Comparison of ENCODE assay signal across 26 cellular contexts in genomic region chr4:6104541-6105130, GRCh38.
A peak's percentile ranks its signal among the peaks of the same experiment; 100 is the strongest.
DNase-seq lines count a peak whose midpoint lies in the region; ATAC-seq, FAIRE-seq and TF ChIP-seq lines count a peak whose summit lies in the region.
"Had no signal": no experiment of that assay in that cellular context is flagged by ENCODE, and none has a peak within 500 bp of the region (broad histone marks: within the 10 kb centered on the region; RNA-seq: fewer than 3 reads in every experiment).

No MANE protein-coding gene starts in this region.

- H3K27ac Mint-ChIP-seq in natural killer cell treated with Interleukin-12 subunit alpha and Interleukin-12 subunit beta and Interleukin-15 and Interleukin-18, amount 100 ng/mL, for 72 hours = no peak overlapping the region
- H3K27ac Mint-ChIP-seq in natural killer cell = no peak overlapping the region

- H3K9me3 ChIP-seq in H1 (ENCODE audit: insufficient read depth in 2 of 2, low read depth in 1 of 2, low read length in 1 of 2) = peaks cover 0 to 5% of the 10 kb centered on the region in 2 experiments; a peak in 1 of 4 replicates
- H3K9me3 ChIP-seq in mucosa of descending colon = no peaks in the 10 kb centered on the region
- H3K9me3 ChIP-seq: A549, Caco-2, SJSA1 had no signal

- no peak overlapping the region for H3K14ac ChIP-seq in H1 (ENCODE audit: insufficient read length)

- H3K23me2 ChIP-seq in H1 (ENCODE audit: low read depth, low read length) = no peaks in the 10 kb centered on the region

- H4K20me1 ChIP-seq in H1 (replicated peaks in 1 of 2; ENCODE audit: control insufficient read depth in 1 of 2, insufficient read depth in 2 of 2, low read length in 2 of 2) = no peaks in the 10 kb centered on the region

- H3K79me1 ChIP-seq in H1 (ENCODE audit: low read depth, low read length) = no peaks in the 10 kb centered on the region

- H4K91ac ChIP-seq in H1 (replicated peaks; ENCODE audit: insufficient read length, low read length) = no peak overlapping the region

- peaks cover 3 to 14% (median 7%) of the 10 kb centered on the region in 4 experiments; a peak in 6 of 7 replicates for H3K4me1 ChIP-seq in H1 (replicated peaks in 1 of 4; ENCODE audit: control insufficient read depth in 3 of 4, insufficient read depth in 4 of 4, low read length in 3 of 4)
- H3K4me1 ChIP-seq in mucosa of descending colon (ENCODE audit: low read depth) = no peaks in the 10 kb centered on the region
- H3K4me1 ChIP-seq: A549, Caco-2, SJSA1 had no signal

- intact Hi-C loops in natural killer cell (cut with micrococcal nuclease) = no loop called here
- intact Hi-C loops in mucosa of descending colon (cut with DNase I, micrococcal nuclease) = no loop called here

- H3K56ac ChIP-seq in H1 (replicated peaks; ENCODE audit: insufficient read length, low read depth, low read length) = no peak overlapping the region

- no peaks in the 10 kb centered on the region for H3K9me3 Mint-ChIP-seq in natural killer cell treated with Interleukin-12 subunit alpha and Interleukin-12 subunit beta and Interleukin-15 and Interleukin-18, amount 100 ng/mL, for 72 hours
- no peaks in the 10 kb centered on the region for H3K9me3 Mint-ChIP-seq in natural killer cell

- no peak for TF ChIP-seq CTCF in natural killer cell (IDR thresholded peaks at IDR 0.05)
- TF ChIP-seq CTCF in H1 (IDR thresholded peaks at IDR 0.05; ENCODE audit: control extremely low read depth in 1 of 3, insufficient read depth in 1 of 3, low read depth in 1 of 3, low read length in 3 of 3) = no peak
- TF ChIP-seq CTCF in mucosa of descending colon (IDR thresholded peaks at IDR 0.05) = no peak
- no peak for TF ChIP-seq CTCF in brain microvascular endothelial cell (IDR thresholded peaks at IDR 0.05; ENCODE audit: low read depth, low read length, missing control alignments)

- H3K4me2 ChIP-seq in H1 (ENCODE audit: insufficient read depth in 1 of 2, low read depth in 2 of 2, low read length in 2 of 2) = peak overlapping the region; percentile 9 to 29; a peak in 2 of 4 replicates
- H3K4me2 ChIP-seq: A549 had no signal

- no peak overlapping the region for H3K4me3 Mint-ChIP-seq in natural killer cell treated with Interleukin-12 subunit alpha and Interleukin-12 subunit beta and Interleukin-15 and Interleukin-18, amount 100 ng/mL, for 72 hours
- no peak overlapping the region for H3K4me3 Mint-ChIP-seq in natural killer cell
- H3K4me3 Mint-ChIP-seq: CD4-positive, alpha-beta memory T cell had no signal

- no peak overlapping the region for H2BK120ac ChIP-seq in H1 (replicated peaks; ENCODE audit: low read depth, low read length)

- no peak overlapping the region for H2AFZ ChIP-seq in H1 (ENCODE audit: low read length)

- no peak for TF ChIP-seq RAD21 in H1 (IDR thresholded peaks at IDR 0.05 in 1 of 2, conservative IDR thresholded peaks at IDR 0.05 in 1 of 2; ENCODE audit: low read depth in 2 of 2, low read length in 2 of 2)

- no peak overlapping the region for H3K18ac ChIP-seq in H1 (ENCODE audit: extremely low read depth, low read length)

- no peak overlapping the region for H3K23ac ChIP-seq in H1 (ENCODE audit: insufficient read length)

- no peak overlapping the region for H3K9ac ChIP-seq in H1 (replicated peaks in 1 of 4; ENCODE audit: extremely low read depth in 1 of 4, low read depth in 3 of 4, low read length in 3 of 4)

- peaks cover 0 to 2% of the 10 kb centered on the region in 2 donors for H3K4me1 Mint-ChIP-seq in natural killer cell treated with Interleukin-12 subunit alpha and Interleukin-12 subunit beta and Interleukin-15 and Interleukin-18, amount 100 ng/mL, for 72 hours (ENCODE audit: low read depth in 2 of 2)
- H3K4me1 Mint-ChIP-seq in natural killer cell = peaks cover 0 to 4% of the 10 kb centered on the region in 2 donors
- H3K4me1 Mint-ChIP-seq: CD4-positive, alpha-beta memory T cell had no signal

- H2AK5ac ChIP-seq in H1 (ENCODE audit: low read depth, low read length) = no peak overlapping the region

- no peak overlapping the region for H2BK15ac ChIP-seq in H1 (ENCODE audit: low read length)

- no peak for TF ChIP-seq EP300 in H1 (IDR thresholded peaks at IDR 0.05; ENCODE audit: borderline replicate concordance in 1 of 2, low read depth in 2 of 2, low read length in 2 of 2)

- no peak for TF ChIP-seq POLR2A in H1 (IDR thresholded peaks at IDR 0.05; ENCODE audit: control extremely low read depth in 1 of 2, low read depth in 2 of 2, low read length in 2 of 2)

- no peak for FAIRE-seq in H1 (lab: Jason Lieb, UNC)
- FAIRE-seq: A549, GM12878 had no signal

- peaks cover 13% of the 10 kb centered on the region for H3K36me3 Mint-ChIP-seq in natural killer cell treated with Interleukin-12 subunit alpha and Interleukin-12 subunit beta and Interleukin-15 and Interleukin-18, amount 100 ng/mL, for 72 hours
- no peaks in the 10 kb centered on the region for H3K36me3 Mint-ChIP-seq in natural killer cell

- H3K4ac ChIP-seq in H1 (replicated peaks; ENCODE audit: insufficient read length, low read depth, low read length) = no peak overlapping the region

- H3K27me3 ChIP-seq in H1 (replicated peaks in 1 of 4; ENCODE audit: control insufficient read depth in 3 of 4, extremely low read depth in 1 of 4, insufficient read depth in 3 of 4, low read length in 3 of 4) (no peaks in the 10 kb centered on the region; a peak in 1 of 7 replicates), brain microvascular endothelial cell (replicated peaks) (no peaks in the 10 kb centered on the region)
- H3K27me3 ChIP-seq: SJSA1 had no signal

- in situ Hi-C loops in ACHN (cut with HindIII; ENCODE audit: low pct_ligation_motif_present, low pct_unique_long_range_greater_than_20kb, low sequenced_read_pairs) = no loop called here
- in situ Hi-C loops in brain microvascular endothelial cell (cut with HindIII; ENCODE audit: low pct_ligation_motif_present, low sequenced_read_pairs) = no loop called here

- ATAC-seq in natural killer cell treated with Interleukin-12 subunit alpha and Interleukin-12 subunit beta and Interleukin-15 and Interleukin-18, amount 100 ng/mL, for 72 hours = no peak
- no peak for ATAC-seq in natural killer cell
- no peak for ATAC-seq in mucosa of descending colon
- ATAC-seq: A549, GM12878, HCT116 had no signal

- DNase-seq in natural killer cell treated with Interleukin-12 subunit alpha and Interleukin-12 subunit beta and Interleukin-15 and Interleukin-18, amount 100 ng/mL, for 72 hours (ENCODE audit: low spot score) = peak; percentile 41
- DNase-seq in natural killer cell (no peak), H1 (ENCODE audit: low read depth in 1 of 2, low spot score in 2 of 2) (no peak), mesenteric fat pad (ENCODE audit: low spot score) (peak; percentile 71), mucosa of descending colon (no peak), ACHN (no peak), brain microvascular endothelial cell (no peak), A172 (ENCODE audit: low spot score) (no peak)
- DNase-seq: C1 segment of cervical spinal cord; Caco-2; CD4-positive, alpha-beta memory T cell; GDM1; GOT3; NCI-H1048; NCI-H1417; NCI-H1694 treated with DMSO at 0.1 percent for 48 hours; NCI-H2081; NCI-H226; NCI-H510A; NCI-H69; Right ventricle myocardium superior; RPMI8226 had no signal

- WGBS in H1 (ENCODE audit: extremely low coverage in 1 of 2, insufficient coverage in 1 of 2, insufficient read length in 1 of 2, insufficient replicate concordance in 2 of 2, low coverage in 1 of 2, low lambda C conversion rate in 2 of 2, missing lambda C conversion rate in 1 of 2), 2 experiments = 61% methylated on average over 7 of the region's 7 CpGs; no CpG with 5 or more reads in 1 of the 2 experiments

- H4K8ac ChIP-seq in H1 (ENCODE audit: extremely low read depth, insufficient read depth, low read length) = no peak overlapping the region

- peaks cover 0 to 5% of the 10 kb centered on the region in 2 donors for H3K27me3 Mint-ChIP-seq in natural killer cell treated with Interleukin-12 subunit alpha and Interleukin-12 subunit beta and Interleukin-15 and Interleukin-18, amount 100 ng/mL, for 72 hours
- peaks cover 6 to 24% of the 10 kb centered on the region in 2 donors for H3K27me3 Mint-ChIP-seq in natural killer cell (ENCODE audit: low read depth in 2 of 2)
- H3K27me3 Mint-ChIP-seq: CD4-positive, alpha-beta memory T cell had no signal

- no peak overlapping the region for H3K27ac ChIP-seq in H1 (ENCODE audit: low read depth, low read length)
- no peak overlapping the region for H3K27ac ChIP-seq in brain microvascular endothelial cell
- H3K27ac ChIP-seq: A549, SJSA1 had no signal

- no peak overlapping the region for H2BK20ac ChIP-seq in H1 (ENCODE audit: low read length)

- POLR2A ChIA-PET in H1 (lab: Charles Lee; ENCODE audit: partially characterized antibody) = interaction anchor here (1.1 kb wide), 1 partner anchor 9 kb away, joined by 3 read pairs; no protein-coding TSS in a partner anchor

- H2BK5ac ChIP-seq in H1 (ENCODE audit: low read depth, low read length) = no peak overlapping the region

- CTCF ChIA-PET in H1 (lab: Charles Lee; ENCODE audit: partially characterized antibody) = interaction anchor here (0.7 to 2.3 kb wide), 12 partner anchors 11 to 281 kb away, joined by 3 to 24 read pairs (median 3); no protein-coding TSS in a partner anchor

- peaks cover 0 to 3% (median 0%) of the 10 kb centered on the region in 4 experiments; a peak in 1 of 8 replicates for H3K36me3 ChIP-seq in H1 (ENCODE audit: control insufficient read depth in 2 of 4, insufficient read depth in 4 of 4, low read length in 3 of 4)
- H3K36me3 ChIP-seq in mucosa of descending colon (ENCODE audit: low read depth) = no peaks in the 10 kb centered on the region
- no peaks in the 10 kb centered on the region for H3K36me3 ChIP-seq in brain microvascular endothelial cell (replicated peaks)
- H3K36me3 ChIP-seq: SJSA1 had no signal

- H4K5ac ChIP-seq in H1 (ENCODE audit: insufficient read length, low read depth, low read length) = no peak overlapping the region

- H3K79me2 ChIP-seq in H1 (ENCODE audit: control insufficient read depth in 1 of 2, insufficient read depth in 2 of 2, low read length in 2 of 2) = no peaks in the 10 kb centered on the region

- H2BK12ac ChIP-seq in H1 (ENCODE audit: low read depth, low read length) = no peak overlapping the region

- H3K4me3 ChIP-seq in H1 (ENCODE audit: extremely low read depth in 1 of 4, insufficient read depth in 2 of 4, low read depth in 3 of 4, low read length in 4 of 4) (peak overlapping the region in 2 of 4 experiments; percentile 7 to 14; a peak in 1 of 8 replicates), mucosa of descending colon (no peak overlapping the region), brain microvascular endothelial cell (ENCODE audit: low read depth, low read length) (no peak overlapping the region)
- H3K4me3 ChIP-seq: A549, GM12878, SJSA1 had no signal

TF ChIP-seq in H1, 55 proteins besides CTCF, POLR2A, EP300 and RAD21:
- no peak for TF ChIP-seq FOSL1 (IDR thresholded peaks at IDR 0.05; ENCODE audit: insufficient read depth, low read depth, low read length)
- TF ChIP-seq ZNF274 (IDR thresholded peaks at IDR 0.05; ENCODE audit: borderline replicate concordance, extremely low read depth, low read length) = no peak
- no peak for TF ChIP-seq SP4 (IDR thresholded peaks at IDR 0.05; ENCODE audit: low read length)
- TF ChIP-seq POU5F1 (IDR thresholded peaks at IDR 0.05; ENCODE audit: low read depth, low read length) = no peak
- TF ChIP-seq KDM1A (IDR thresholded peaks at IDR 0.05; ENCODE audit: borderline replicate concordance, low read length) = no peak
- TF ChIP-seq TCF12 (IDR thresholded peaks at IDR 0.05; ENCODE audit: low read depth, low read length) = no peak

Comparison
In these comparisons a context has a peak if more than half of its experiments do, and no peak if none do; other contexts are left out.
1. DNase-seq: peak in natural killer cell treated with Interleukin-12 subunit alpha and Interleukin-12 subunit beta and Interleukin-15 and Interleukin-18, amount 100 ng/mL, for 72 hours (single experiment) and mesenteric fat pad (single experiment); none in natural killer cell (single experiment), H1 (0 of 2), mucosa of descending colon (0 of 3), ACHN (single experiment), brain microvascular endothelial cell (single experiment) and A172 (single experiment).